34 cellular contexts compared by ENCODE assay signal in genomic region chr3:60469481-60469880, GRCh38.
"Had no signal": no experiment of that assay in that cellular context is flagged by ENCODE, and none has a peak within 500 bp of the region (broad histone marks: within the 10 kb centered on the region; RNA-seq: fewer than 3 reads in every experiment).

No MANE protein-coding gene starts in this region.

- H3K27me3 ChIP-seq: ascending aorta had no signal

- H3K36me3 Mint-ChIP-seq: activated CD8-positive, alpha-beta memory T cell treated with anti-CD3 and anti-CD28 coated beads, Interleukin-2, amount 10 ng/mL, durations not matched to agents 7 days and 5 days; activated naive CD4-positive, alpha-beta T cell treated with anti-CD3 and anti-CD28 coated beads, Interleukin-2, amount 10 ng/mL, durations not matched to agents 7 days and 5 days; activated naive CD8-positive, alpha-beta T cell treated with anti-CD3 and anti-CD28 coated beads, Interleukin-2, amount 10 ng/mL, durations not matched to agents 7 days and 5 days had no signal

- H3K36me3 ChIP-seq: ascending aorta had no signal

- H3K27ac Mint-ChIP-seq: activated CD4-positive, alpha-beta memory T cell treated with anti-CD3 and anti-CD28 coated beads, Interleukin-2, amount 10 ng/mL, durations not matched to agents 7 days and 5 days; activated CD4-positive, alpha-beta T cell treated with anti-CD3 and anti-CD28 coated beads for 36 hours; activated CD4-positive, alpha-beta T cell treated with anti-CD3 and anti-CD28 coated beads, Interleukin-2, amount 10 ng/mL, durations not matched to agents 7 days and 5 days; activated CD8-positive, alpha-beta memory T cell treated with anti-CD3 and anti-CD28 coated beads, Interleukin-2, amount 10 ng/mL, durations not matched to agents 7 days and 5 days; activated CD8-positive, alpha-beta T cell treated with anti-CD3 and anti-CD28 coated beads, Interleukin-2, amount 10 ng/mL, durations not matched to agents 7 days and 5 days; activated naive CD4-positive, alpha-beta T cell treated with anti-CD3 and anti-CD28 coated beads, Interleukin-2, amount 10 ng/mL, durations not matched to agents 7 days and 5 days; activated naive CD4-positive, alpha-beta T cell treated with anti-CD3 and anti-CD28 coated beads, Interleukin-2, amount 50 U/mL, for 24 hours; activated naive CD8-positive, alpha-beta T cell; activated naive CD8-positive, alpha-beta T cell treated with anti-CD3 and anti-CD28 coated beads, Interleukin-2, amount 10 ng/mL, durations not matched to agents 7 days and 5 days; activated naive CD8-positive, alpha-beta T cell treated with anti-CD3 and anti-CD28 coated beads, Interleukin-2, amount 50 U/mL, for 24 hours; activated T-cell treated with anti-CD3 and anti-CD28 coated beads, Interleukin-2, amount 50 U/mL, for 24 hours; activated T-helper 2 cell treated with anti-CD3 and anti-CD28 coated beads, Interferon-gamma antibody, Interleukin-2, Interleukin-4, amounts not matched to agents 10 μg/mL and 5 μg/mL and 100 μg/mL, durations not matched to agents 14 hours and 24 hours and 36 hours; brain; T-helper 1 cell treated with Interleukin-12 subunit alpha and Interleukin-12 subunit beta and Interleukin-4 antibody, amounts not matched to agents 30 μg/mL and 1 μg/mL, for 36 hours; T-helper 2 cell treated with Interferon-gamma antibody and Interleukin-4, amounts not matched to agents 5 μg/mL and 100 μg/mL, for 36 hours had no signal

- DNase-seq: activated CD4-positive, alpha-beta memory T cell treated with anti-CD3 and anti-CD28 coated beads, Interleukin-2, amount 10 ng/mL, durations not matched to agents 7 days and 5 days; activated CD4-positive, alpha-beta T cell treated with anti-CD3 and anti-CD28 coated beads for 1 hour; activated CD4-positive, alpha-beta T cell treated with anti-CD3 and anti-CD28 coated beads for 36 hours; activated CD4-positive, alpha-beta T cell treated with anti-CD3 and anti-CD28 coated beads for 48 hours; activated CD4-positive, alpha-beta T cell treated with anti-CD3 and anti-CD28 coated beads, Interleukin-2, amount 10 ng/mL, durations not matched to agents 7 days and 5 days; activated CD4-positive, alpha-beta T cell treated with anti-CD3 and anti-CD28 coated beads, Interleukin-2, amount 50 U/mL, for 48 hours; activated CD4-positive, CD25-positive, alpha-beta regulatory T cell; activated CD8-positive, alpha-beta memory T cell treated with anti-CD3 and anti-CD28 coated beads for 24 hours; activated CD8-positive, alpha-beta memory T cell treated with anti-CD3 and anti-CD28 coated beads, Interleukin-2, amount 10 ng/mL, durations not matched to agents 7 days and 5 days; activated CD8-positive, alpha-beta memory T cell treated with anti-CD3 and anti-CD28 coated beads, Interleukin-2, amount 50 U/mL, for 48 hours; activated CD8-positive, alpha-beta T cell treated with anti-CD3 and anti-CD28 coated beads, Interleukin-2, amount 10 ng/mL, durations not matched to agents 7 days and 5 days; activated effector memory CD4-positive, alpha-beta T cell treated with Interleukin-2 at 50 U/mL for 16 hours; activated gamma-delta T cell; activated naive CD4-positive, alpha-beta T cell treated with anti-CD3 and anti-CD28 coated beads, Interleukin-2, amount 10 ng/mL, durations not matched to agents 7 days and 5 days; activated naive CD4-positive, alpha-beta T cell treated with Interleukin-2 at 50 U/mL for 16 hours; activated naive CD8-positive, alpha-beta T cell treated with anti-CD3 and anti-CD28 coated beads, Interleukin-2, amount 10 ng/mL, durations not matched to agents 7 days and 5 days; activated naive CD8-positive, alpha-beta T cell treated with anti-CD3 and anti-CD28 coated beads, Interleukin-2, amount 50 U/mL, for 24 hours; activated T-cell treated with anti-CD3 and anti-CD28 coated beads, Interleukin-2, amount 50 U/mL, for 24 hours; activated T-cell treated with anti-CD3 and anti-CD28 coated beads, Interleukin-2, amount 50 U/mL, for 48 hours; amygdala; anterior cingulate cortex; central memory CD4-positive, alpha-beta T cell; T-helper 1 cell; T-helper 2 cell; T-helper 9 cell had no signal

- ATAC-seq: activated CD4-positive, alpha-beta T cell treated with anti-CD3 and anti-CD28 coated beads for 36 hours; activated CD4-positive, CD25-positive, alpha-beta regulatory T cell treated with anti-CD3 and anti-CD28 coated beads, Interleukin-2, amount 50 U/mL, for 24 hours; activated CD8-positive, alpha-beta memory T cell treated with anti-CD3 and anti-CD28 coated beads, Interleukin-2, amount 10 ng/mL, durations not matched to agents 7 days and 5 days; activated CD8-positive, alpha-beta T cell treated with anti-CD3 and anti-CD28 coated beads, Interleukin-2, amount 10 ng/mL, durations not matched to agents 7 days and 5 days; activated naive CD8-positive, alpha-beta T cell treated with anti-CD3 and anti-CD28 coated beads, Interleukin-2, amount 50 U/mL, for 24 hours had no signal

- H3K4me3 ChIP-seq: ascending aorta had no signal

- H3K4me3 Mint-ChIP-seq: activated CD4-positive, alpha-beta memory T cell treated with anti-CD3 and anti-CD28 coated beads, Interleukin-2, amount 10 ng/mL, durations not matched to agents 7 days and 5 days; activated CD4-positive, alpha-beta T cell treated with anti-CD3 and anti-CD28 coated beads for 36 hours; activated CD4-positive, alpha-beta T cell treated with anti-CD3 and anti-CD28 coated beads, Interleukin-2, amount 10 ng/mL, durations not matched to agents 7 days and 5 days; activated CD8-positive, alpha-beta memory T cell treated with anti-CD3 and anti-CD28 coated beads, Interleukin-2, amount 10 ng/mL, durations not matched to agents 7 days and 5 days; activated CD8-positive, alpha-beta T cell treated with anti-CD3 and anti-CD28 coated beads, Interleukin-2, amount 10 ng/mL, durations not matched to agents 7 days and 5 days; activated naive CD4-positive, alpha-beta T cell treated with anti-CD3 and anti-CD28 coated beads, Interleukin-2, amount 10 ng/mL, durations not matched to agents 7 days and 5 days; activated naive CD4-positive, alpha-beta T cell treated with anti-CD3 and anti-CD28 coated beads, Interleukin-2, amount 50 U/mL, for 24 hours; activated naive CD8-positive, alpha-beta T cell; activated naive CD8-positive, alpha-beta T cell treated with anti-CD3 and anti-CD28 coated beads, Interleukin-2, amount 10 ng/mL, durations not matched to agents 7 days and 5 days; activated naive CD8-positive, alpha-beta T cell treated with anti-CD3 and anti-CD28 coated beads, Interleukin-2, amount 50 U/mL, for 24 hours; activated T-cell treated with anti-CD3 and anti-CD28 coated beads, Interleukin-2, amount 50 U/mL, for 24 hours; brain; T-helper 1 cell treated with Interleukin-12 subunit alpha and Interleukin-12 subunit beta and Interleukin-4 antibody, amounts not matched to agents 30 μg/mL and 1 μg/mL, for 36 hours; T-helper 2 cell treated with Interferon-gamma antibody and Interleukin-4, amounts not matched to agents 5 μg/mL and 100 μg/mL, for 36 hours had no signal

- H3K4me1 Mint-ChIP-seq: activated CD4-positive, alpha-beta memory T cell treated with anti-CD3 and anti-CD28 coated beads, Interleukin-2, amount 10 ng/mL, durations not matched to agents 7 days and 5 days; activated CD4-positive, alpha-beta T cell treated with anti-CD3 and anti-CD28 coated beads for 36 hours; activated CD4-positive, alpha-beta T cell treated with anti-CD3 and anti-CD28 coated beads, Interleukin-2, amount 10 ng/mL, durations not matched to agents 7 days and 5 days; activated CD8-positive, alpha-beta memory T cell treated with anti-CD3 and anti-CD28 coated beads, Interleukin-2, amount 10 ng/mL, durations not matched to agents 7 days and 5 days; activated naive CD4-positive, alpha-beta T cell treated with anti-CD3 and anti-CD28 coated beads, Interleukin-2, amount 10 ng/mL, durations not matched to agents 7 days and 5 days; activated naive CD4-positive, alpha-beta T cell treated with anti-CD3 and anti-CD28 coated beads, Interleukin-2, amount 50 U/mL, for 24 hours; activated naive CD8-positive, alpha-beta T cell treated with anti-CD3 and anti-CD28 coated beads, Interleukin-2, amount 10 ng/mL, durations not matched to agents 7 days and 5 days; activated naive CD8-positive, alpha-beta T cell treated with anti-CD3 and anti-CD28 coated beads, Interleukin-2, amount 50 U/mL, for 24 hours; brain had no signal

- H3K27me3 Mint-ChIP-seq: activated CD4-positive, alpha-beta memory T cell treated with anti-CD3 and anti-CD28 coated beads, Interleukin-2, amount 10 ng/mL, durations not matched to agents 7 days and 5 days; activated CD4-positive, alpha-beta T cell treated with anti-CD3 and anti-CD28 coated beads for 36 hours; activated CD4-positive, alpha-beta T cell treated with anti-CD3 and anti-CD28 coated beads, Interleukin-2, amount 10 ng/mL, durations not matched to agents 7 days and 5 days; activated naive CD4-positive, alpha-beta T cell treated with anti-CD3 and anti-CD28 coated beads, Interleukin-2, amount 10 ng/mL, durations not matched to agents 7 days and 5 days; activated naive CD4-positive, alpha-beta T cell treated with anti-CD3 and anti-CD28 coated beads, Interleukin-2, amount 50 U/mL, for 24 hours; activated naive CD8-positive, alpha-beta T cell treated with anti-CD3 and anti-CD28 coated beads, Interleukin-2, amount 10 ng/mL, durations not matched to agents 7 days and 5 days; activated naive CD8-positive, alpha-beta T cell treated with anti-CD3 and anti-CD28 coated beads, Interleukin-2, amount 50 U/mL, for 24 hours; activated T-cell treated with anti-CD3 and anti-CD28 coated beads, Interleukin-2, amount 50 U/mL, for 24 hours; brain had no signal

- H3K4me1 ChIP-seq: ascending aorta had no signal

- H3K27ac ChIP-seq: ascending aorta, VCaP had no signal
